32 cellular contexts compared by ENCODE assay signal in genomic region chr9:71656496-71656895, GRCh38.
DNase-seq lines count a peak whose midpoint lies in the region; ATAC-seq, FAIRE-seq and TF ChIP-seq lines count a peak whose summit lies in the region.
"Had no signal": no experiment of that assay in that cellular context is flagged by ENCODE, and none has a peak within 500 bp of the region (broad histone marks: within the 10 kb centered on the region; RNA-seq: fewer than 3 reads in every experiment).

No MANE protein-coding gene starts in this region.

- H3K9ac ChIP-seq in trophoblast cell (ENCODE audit: low read length), result no peak overlapping the region
- H3K9ac ChIP-seq: BLaER1; BLaER1 treated with 17β-estradiol and CSF1 and Interleukin-3, amounts not matched to agents 10 nM and 100 nM had no signal

- DNase-seq in bronchial epithelial cell (ENCODE audit: low read depth) (no peak), trophoblast cell (peak; percentile 26 to 73), NCI-H1694 treated with DMSO at 0.1 percent for 48 hours (lab: John Stamatoyannopoulos, UW) (no peak), ovary (no peak)
- DNase-seq: 8988T; ACHN; AML-193; BE2C; C1 segment of cervical spinal cord; Caco-2; Calu3; CD4-positive, alpha-beta T cell; CD4-positive, CD25-positive, alpha-beta regulatory T cell; CD8-positive, alpha-beta memory T cell; CD8-positive, alpha-beta T cell; COR-L47; DMS 273 treated with DMSO at 0.1 percent for 48 hours; DMS153; DMS53; DMS79; DMS79 treated with DMSO at 0.1 percent for 48 hours; DND-41; EL had no signal

- H3K4ac ChIP-seq in trophoblast cell (ENCODE audit: low read depth, low read length), result no peak overlapping the region

- H3K9me3 ChIP-seq in trophoblast cell (ENCODE audit: insufficient read depth, low read depth, low read length), result no peaks in the 10 kb centered on the region
- H3K9me3 ChIP-seq in ovary, result no peaks in the 10 kb centered on the region
- H3K9me3 ChIP-seq: A549, BE2C, Caco-2 had no signal

- H3K4me3 ChIP-seq in bronchial epithelial cell (ENCODE audit: low read depth, low read length) (no peak overlapping the region), trophoblast cell (ENCODE audit: low read depth, low read length) (no peak overlapping the region), ovary (no peak overlapping the region)
- H3K4me3 ChIP-seq: A549; BLaER1; BLaER1 treated with 17β-estradiol and CSF1 and Interleukin-3, amounts not matched to agents 10 nM and 100 nM had no signal

- no peak for ATAC-seq in GM18858 (IDR thresholded peaks at IDR 0.05; ENCODE audit: unreplicated experiment)
- ATAC-seq: A549; CD8-positive, alpha-beta T cell had no signal

- no peak for TF ChIP-seq POLR2A in ovary (IDR thresholded peaks at IDR 0.05)

- peak; percentile 60 for FAIRE-seq in bronchial epithelial cell (lab: Jason Lieb, UNC)
- FAIRE-seq: A204.1, A549, D721Med had no signal

- H3K18ac ChIP-seq in trophoblast cell (ENCODE audit: low read length), result no peak overlapping the region

- no peak overlapping the region for H4K8ac ChIP-seq in trophoblast cell (ENCODE audit: low read depth, low read length)

- no CpG with 5 or more reads among the region's 1 CpG for WGBS in trophoblast cell (ENCODE audit: extremely low coverage, insufficient coverage, insufficient read length)
- WGBS in ovary, 3 donors, result 87 to 92% (median 91%) methylated on average over 1 of the region's 1 CpG

- no peak for TF ChIP-seq EP300 in ovary (IDR thresholded peaks at IDR 0.05)

- intact Hi-C loops in ovary (cut with DNase I), result no loop called here

- H3K79me2 ChIP-seq in trophoblast cell (ENCODE audit: control insufficient read depth, insufficient read depth, low read length, poor library complexity), result no peaks in the 10 kb centered on the region

- H3K27ac ChIP-seq in VCaP (peak overlapping the region; percentile 3; the same call in 1 of the 2 replicates), trophoblast cell (ENCODE audit: low read depth, low read length) (no peak overlapping the region), ovary (no peak overlapping the region)
- H3K27ac ChIP-seq: 22Rv1; A549; BLaER1; BLaER1 treated with 17β-estradiol and CSF1 and Interleukin-3, amounts not matched to agents 10 nM and 100 nM; C4-2B had no signal

- H2BK12ac ChIP-seq in trophoblast cell (ENCODE audit: low read length), result no peak overlapping the region

- no peak overlapping the region for H2BK120ac ChIP-seq in trophoblast cell (ENCODE audit: insufficient read depth, low read length, poor library complexity)

- no peak overlapping the region for H2AK5ac ChIP-seq in trophoblast cell (ENCODE audit: low read length)

- H2AFZ ChIP-seq in trophoblast cell (ENCODE audit: insufficient read depth, low read length, poor library complexity), result no peak overlapping the region

- H3K4me1 ChIP-seq in trophoblast cell (ENCODE audit: control insufficient read depth in 1 of 2, insufficient read depth in 2 of 2, low read length in 2 of 2), result no peaks in the 10 kb centered on the region
- no peaks in the 10 kb centered on the region for H3K4me1 ChIP-seq in ovary (ENCODE audit: insufficient read depth)
- H3K4me1 ChIP-seq: BE2C, BLaER1, Caco-2 had no signal

- H3K23ac ChIP-seq in trophoblast cell (ENCODE audit: low read length), result no peak overlapping the region

- H4K91ac ChIP-seq in trophoblast cell (ENCODE audit: low read depth, low read length), result no peak overlapping the region

- H3K4me2 ChIP-seq in trophoblast cell (ENCODE audit: low read length), result no peak overlapping the region
- H3K4me2 ChIP-seq: A549; BLaER1; BLaER1 treated with 17β-estradiol and CSF1 and Interleukin-3, amounts not matched to agents 10 nM and 100 nM had no signal

- TF ChIP-seq CTCF in VCaP (conservative IDR thresholded peaks at IDR 0.05), result no peak
- no peak for TF ChIP-seq CTCF in bronchial epithelial cell (IDR thresholded peaks at IDR 0.05; ENCODE audit: insufficient read depth, low read length, severe bottlenecking)
- no peak for TF ChIP-seq CTCF in ovary (IDR thresholded peaks at IDR 0.05)

- no peaks in the 10 kb centered on the region for H3K79me1 ChIP-seq in trophoblast cell (ENCODE audit: low read length)

- H4K12ac ChIP-seq in trophoblast cell (ENCODE audit: low read depth, low read length), result no peak overlapping the region

- H3K14ac ChIP-seq in trophoblast cell (ENCODE audit: low read length), result no peak overlapping the region

- H3K36me3 ChIP-seq in bronchial epithelial cell (ENCODE audit: control insufficient read depth, insufficient read depth, low read length) (no peaks in the 10 kb centered on the region), trophoblast cell (ENCODE audit: control insufficient read depth in 1 of 2, insufficient read depth in 2 of 2, low read length in 2 of 2) (no peaks in the 10 kb centered on the region), ovary (no peaks in the 10 kb centered on the region)
- H3K36me3 ChIP-seq: BE2C, BLaER1 had no signal

- H3K27me3 ChIP-seq in bronchial epithelial cell (ENCODE audit: control insufficient read depth, insufficient read depth, low read length) (no peaks in the 10 kb centered on the region), trophoblast cell (ENCODE audit: insufficient read depth, low read length) (no peaks in the 10 kb centered on the region), ovary (no peaks in the 10 kb centered on the region)
- H3K27me3 ChIP-seq: BLaER1; BLaER1 treated with 17β-estradiol and CSF1 and Interleukin-3, amounts not matched to agents 10 nM and 100 nM had no signal

- peak overlapping the region; percentile 64 for H2BK5ac ChIP-seq in trophoblast cell (ENCODE audit: low read depth, low read length, poor library complexity)

Comparison
In these comparisons a context has a peak if more than half of its experiments do, and no peak if none do; other contexts are left out.
1. DNase-seq: peak in trophoblast cell (2 of 2); none in bronchial epithelial cell (single experiment), NCI-H1694 treated with DMSO at 0.1 percent for 48 hours (single experiment) and ovary (0 of 5).